In genomic region chr2:144693179-144693578, GRCh38 we compare ENCODE assay signal across 1 cellular context.
TF ChIP-seq lines count a peak whose summit lies in the region.

No MANE protein-coding gene starts in this region.

TF ChIP-seq in SK-N-SH treated with all-trans-retinoic acid at 6 μM for 48 hours, 23 proteins besides CTCF, POLR2A, EP300 and RAD21 (continued from another document):
- TF ChIP-seq ZNF70 (CRISPR knock-in tag; IDR thresholded peaks at IDR 0.05) (no peak), CREB5 (CRISPR knock-in tag; IDR thresholded peaks at IDR 0.05; ENCODE audit: low read depth) (no peak), ZFP30 (CRISPR knock-in tag; IDR thresholded peaks at IDR 0.05) (no peak), OSR1 (CRISPR knock-in tag; IDR thresholded peaks at IDR 0.05) (no peak), CSDC2 (CRISPR knock-in tag; IDR thresholded peaks at IDR 0.05) (no peak), TCF4 (CRISPR knock-in tag; IDR thresholded peaks at IDR 0.05; ENCODE audit: borderline replicate concordance) (no peak), ARNTL (CRISPR knock-in tag; IDR thresholded peaks at IDR 0.05; ENCODE audit: borderline replicate concordance, low read depth) (no peak), POU6F1 (CRISPR knock-in tag; IDR thresholded peaks at IDR 0.05; ENCODE audit: borderline replicate concordance, low read depth) (no peak), ZFP3 (CRISPR knock-in tag; IDR thresholded peaks at IDR 0.05) (no peak), GLIS3 (CRISPR knock-in tag; IDR thresholded peaks at IDR 0.05) (no peak), PPARA (CRISPR knock-in tag; IDR thresholded peaks at IDR 0.05; ENCODE audit: borderline replicate concordance) (no peak), CSRNP3 (CRISPR knock-in tag; IDR thresholded peaks at IDR 0.05) (no peak), ZC3H10 (CRISPR knock-in tag; IDR thresholded peaks at IDR 0.05) (no peak)
